24 cellular contexts compared by ENCODE assay signal in genomic region chr11:128670631-128671030, GRCh38.
"Had no signal": no experiment of that assay in that cellular context is flagged by ENCODE, and none has a peak within 500 bp of the region (broad histone marks: within the 10 kb centered on the region; RNA-seq: fewer than 3 reads in every experiment).

No MANE protein-coding gene starts in this region.

- H3K4me2 ChIP-seq: hepatocyte, neural progenitor cell had no signal

- H3K36me3 ChIP-seq: gastroesophageal sphincter, heart left ventricle, neural progenitor cell, ovary, sigmoid colon, tibial artery, upper lobe of left lung had no signal

- H3K4me1 ChIP-seq: gastroesophageal sphincter, heart left ventricle, neural progenitor cell, psoas muscle, sigmoid colon, testis, upper lobe of left lung had no signal

- H3K4me3 ChIP-seq: dorsolateral prefrontal cortex, gastroesophageal sphincter, heart left ventricle, hepatocyte, lung, neural progenitor cell, ovary, psoas muscle, sigmoid colon, testis, tibial artery, upper lobe of left lung had no signal

- H3K27me3 ChIP-seq: gastroesophageal sphincter, ovary, sigmoid colon, testis, tibial artery, upper lobe of left lung had no signal

- H3K27ac Mint-ChIP-seq: memory B cell; natural killer cell treated with Interleukin-12 subunit alpha and Interleukin-12 subunit beta and Interleukin-15 and Interleukin-18, amount 100 ng/mL, for 72 hours; neural progenitor cell; stimulated activated memory B cell treated with anti-CD40 and anti-IgM and Interleukin-4, amounts not matched to agents 10 μg/mL and 1 μg/mL and 100 μg/mL, for 72 hours had no signal

- H3K4me1 Mint-ChIP-seq: neural progenitor cell had no signal

- H2AFZ ChIP-seq: hepatocyte, neural progenitor cell had no signal

- H3K79me2 ChIP-seq: hepatocyte had no signal

- H3K36me3 Mint-ChIP-seq: memory B cell; neural progenitor cell; stimulated activated memory B cell treated with anti-CD40 and anti-IgM and Interleukin-4, amounts not matched to agents 10 μg/mL and 1 μg/mL and 100 μg/mL, for 72 hours had no signal

- DNase-seq: dorsolateral prefrontal cortex; effector CD4-positive, alpha-beta T cell; foreskin fibroblast; heart left ventricle; kidney; ovary; posterior cingulate gyrus; psoas muscle; right cardiac atrium; sigmoid colon; stimulated activated CD4-positive, alpha-beta T cell treated with anti-CD3 and anti-CD28 coated beads, Interleukin-4, amount 100 ng/mL, for 4 hours; stimulated activated naive CD8-positive, alpha-beta T cell treated with anti-CD3 and anti-CD28 coated beads, Interleukin-15, Interleukin-2, amounts not matched to agents 100 U/mL and 50 U/mL, for 24 hours; substantia nigra; testis; tibial artery; upper lobe of left lung had no signal

- ATAC-seq: gastroesophageal sphincter; heart left ventricle; left lobe of liver; natural killer cell treated with Interleukin-12 subunit alpha and Interleukin-12 subunit beta and Interleukin-15 and Interleukin-18, amount 100 ng/mL, for 72 hours; psoas muscle; right cardiac atrium; stimulated activated memory B cell treated with anti-CD40 and anti-IgM and Interleukin-4, amounts not matched to agents 10 μg/mL and 1 μg/mL and 100 μg/mL, for 72 hours; stimulated activated naive CD8-positive, alpha-beta T cell treated with anti-CD3 and anti-CD28 coated beads, Interleukin-15, Interleukin-2, amounts not matched to agents 100 U/mL and 50 U/mL, for 24 hours had no signal

- H3K27me3 Mint-ChIP-seq: stimulated activated memory B cell treated with anti-CD40 and anti-IgM and Interleukin-4, amounts not matched to agents 10 μg/mL and 1 μg/mL and 100 μg/mL, for 72 hours had no signal

- H3K4me3 Mint-ChIP-seq: memory B cell; natural killer cell treated with Interleukin-12 subunit alpha and Interleukin-12 subunit beta and Interleukin-15 and Interleukin-18, amount 100 ng/mL, for 72 hours; neural progenitor cell; stimulated activated memory B cell treated with anti-CD40 and anti-IgM and Interleukin-4, amounts not matched to agents 10 μg/mL and 1 μg/mL and 100 μg/mL, for 72 hours had no signal

- H3K9ac ChIP-seq: neural progenitor cell had no signal

- H3K9me3 Mint-ChIP-seq: natural killer cell treated with Interleukin-12 subunit alpha and Interleukin-12 subunit beta and Interleukin-15 and Interleukin-18, amount 100 ng/mL, for 72 hours had no signal

- H3K27ac ChIP-seq: gastroesophageal sphincter, heart left ventricle, hepatocyte, neural progenitor cell, ovary, psoas muscle, sigmoid colon, testis, tibial artery, upper lobe of left lung had no signal

- H3K9me3 ChIP-seq: gastroesophageal sphincter, ovary, psoas muscle, sigmoid colon, testis, upper lobe of left lung had no signal
